Comparison of ENCODE assay signal across 11 cellular contexts in the genomic region with DNA sequence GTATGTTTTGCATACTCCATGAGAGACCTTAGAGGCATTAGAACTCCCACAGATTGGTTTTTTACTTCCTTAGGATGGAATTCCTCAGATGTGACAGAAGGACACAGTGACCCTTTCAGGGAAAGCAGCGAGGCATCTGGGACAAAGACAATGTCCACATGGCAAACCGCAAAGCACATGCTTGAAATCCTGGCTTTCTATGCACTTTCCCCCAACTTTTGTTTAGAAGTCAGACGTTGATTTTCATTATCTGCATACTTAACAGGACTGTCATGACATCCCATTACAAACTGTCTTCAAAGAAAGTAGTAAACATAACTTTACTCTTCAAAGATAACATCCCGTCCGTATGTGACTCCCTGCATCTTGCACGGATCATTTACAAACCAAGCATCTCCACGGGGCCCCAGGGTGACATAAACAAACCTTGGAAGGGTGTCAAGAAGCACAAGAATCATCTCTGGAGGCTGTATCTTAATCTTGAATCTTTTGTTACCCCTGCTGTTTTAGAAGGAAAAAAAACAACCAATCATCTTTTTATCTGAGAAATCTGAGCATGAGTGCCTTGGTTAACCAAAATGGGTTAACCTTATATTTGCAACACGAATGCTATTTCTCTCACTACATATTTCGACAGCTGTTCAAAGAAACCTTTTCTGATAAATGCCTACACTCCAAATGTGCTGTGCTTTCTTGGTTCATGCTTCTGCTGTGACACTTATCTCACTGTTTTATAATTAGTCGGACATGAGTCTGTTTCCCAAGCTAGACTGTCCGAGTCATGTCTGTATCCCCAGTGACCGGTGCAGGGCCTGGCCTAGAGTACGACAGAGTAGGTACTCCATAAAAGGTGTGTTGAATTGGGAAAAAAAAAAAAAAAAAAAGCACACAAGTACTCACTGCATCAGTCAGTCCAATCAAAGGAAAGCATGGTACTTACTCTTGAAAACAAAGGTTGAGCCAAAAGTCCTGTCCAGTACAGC.
A peak's percentile ranks its signal among the peaks of the same experiment; 100 is the strongest.
DNase-seq lines count a peak whose midpoint lies in the region; ATAC-seq and TF ChIP-seq lines count a peak whose summit lies in the region.
"Had no signal": no experiment of that assay in that cellular context is flagged by ENCODE, and none has a peak within 500 bp of the region (broad histone marks: within the 10 kb centered on the region; RNA-seq: fewer than 3 reads in every experiment).

No MANE protein-coding gene starts in this region.

- WGBS in upper lobe of left lung, 2 donors: 54 to 56% methylated on average over 13 of the region's 13 CpGs

- H3K4me3 ChIP-seq in AG04450 (ENCODE audit: low read depth, low read length) (no peak overlapping the region), upper lobe of left lung (no peak overlapping the region)
- H3K4me3 ChIP-seq: breast epithelium, lower lobe of right lung had no signal

- H3K9me3 Mint-ChIP-seq in HFFc6 (no peaks in the 10 kb centered on the region), glutamatergic neuron (ENCODE audit: unreplicated experiment) (no peaks in the 10 kb centered on the region)

- H3K4me1 Mint-ChIP-seq in HFFc6 (ENCODE audit: low read depth): peaks cover 88% of the 10 kb centered on the region
- H3K4me1 Mint-ChIP-seq in glutamatergic neuron (ENCODE audit: low read depth, unreplicated experiment): no peaks in the 10 kb centered on the region

- H3K9me3 ChIP-seq in AG04450 (ENCODE audit: control insufficient read depth, insufficient read depth, low read length) (no peaks in the 10 kb centered on the region), upper lobe of left lung (no peaks in the 10 kb centered on the region)
- H3K9me3 ChIP-seq: breast epithelium, lower lobe of right lung had no signal

- H3K27ac ChIP-seq in AG04450 (ENCODE audit: low read depth, low read length) (peak overlapping the region; percentile 57), upper lobe of left lung (no peak overlapping the region)
- H3K27ac ChIP-seq: breast epithelium, lower lobe of right lung had no signal

- H3K36me3 ChIP-seq in upper lobe of left lung: no peaks in the 10 kb centered on the region
- H3K36me3 ChIP-seq: breast epithelium, lower lobe of right lung had no signal

- CTCF ChIA-PET in AG04450 (lab: Charles Lee): interaction anchor here (0.6 to 2.8 kb wide), 5 partner anchors 12 to 217 kb away, joined by 3 to 13 read pairs (median 6); partner anchors contain the start of gene CCBE1

- POLR2A ChIA-PET in AG04450 (lab: Yijun Ruan, JAX): interaction anchor here (0.6 to 0.7 kb wide), 2 partner anchors 96 to 294 kb away, joined by 7 to 12 read pairs; partner anchors contain the start of gene PMAIP1

- no peaks in the 10 kb centered on the region for H3K4me1 ChIP-seq in upper lobe of left lung
- H3K4me1 ChIP-seq: breast epithelium, lower lobe of right lung had no signal

- peak overlapping the region; percentile 62 for H3K4me3 Mint-ChIP-seq in HFFc6
- no peak overlapping the region for H3K4me3 Mint-ChIP-seq in glutamatergic neuron (ENCODE audit: unreplicated experiment)

- ATAC-seq in upper lobe of left lung (ENCODE audit: low FRiP score in 2 of 2): no peak

- peaks cover 34% of the 10 kb centered on the region for H3K36me3 Mint-ChIP-seq in HFFc6 (ENCODE audit: low read depth)
- H3K36me3 Mint-ChIP-seq in glutamatergic neuron (ENCODE audit: unreplicated experiment): no peaks in the 10 kb centered on the region

- no peak for TF ChIP-seq EP300 in upper lobe of left lung (IDR thresholded peaks at IDR 0.05)

- H3K27me3 Mint-ChIP-seq in HFFc6 (ENCODE audit: insufficient read depth) (peaks cover 1% of the 10 kb centered on the region; the same call in 1 of the 2 replicates), glutamatergic neuron (ENCODE audit: unreplicated experiment) (no peaks in the 10 kb centered on the region)

- H3K27me3 ChIP-seq in AG04450 (ENCODE audit: control insufficient read depth, insufficient read depth, low read length) (no peaks in the 10 kb centered on the region), upper lobe of left lung (no peaks in the 10 kb centered on the region)
- H3K27me3 ChIP-seq: breast epithelium had no signal

- DNase-seq in AG04450 (ENCODE audit: low read depth, low spot score) (peak; percentile 79), HFFc6 (peak; percentile 93), fibroblast of gingiva (ENCODE audit: low read depth) (peak; percentile 82), mucosa of gallbladder (ENCODE audit: low spot score) (peak; percentile 31), upper lobe of left lung (no peak), GM10266 (ENCODE audit: extremely low spot score) (no peak), iPS-NIHi7 (ENCODE audit: extremely low spot score) (no peak), glutamatergic neuron (no peak)
- DNase-seq: hypothalamus, lower lobe of right lung had no signal

- TF ChIP-seq CTCF in AG04450 (IDR thresholded peaks at IDR 0.05; ENCODE audit: low read depth, low read length): no peak
- no peak for TF ChIP-seq CTCF in HFFc6 (IDR thresholded peaks at IDR 0.05)
- TF ChIP-seq CTCF in upper lobe of left lung (IDR thresholded peaks at IDR 0.05): no peak
- TF ChIP-seq CTCF in GM10266 (IDR thresholded peaks at IDR 0.05; ENCODE audit: control insufficient read depth, insufficient read depth, low read depth, missing control alignments): no peak
- no peak for TF ChIP-seq CTCF in glutamatergic neuron (IDR thresholded peaks at IDR 0.05; ENCODE audit: partially characterized antibody, unreplicated experiment)

- no peak for TF ChIP-seq POLR2A in upper lobe of left lung (IDR thresholded peaks at IDR 0.05)

- H3K27ac Mint-ChIP-seq in HFFc6: peak overlapping the region; percentile 92
- H3K27ac Mint-ChIP-seq in glutamatergic neuron (ENCODE audit: unreplicated experiment): no peak overlapping the region

Comparison
In these comparisons a context has a peak if more than half of its experiments do, and no peak if none do; other contexts are left out.
1. DNase-seq: peak in AG04450 (single experiment), HFFc6 (single experiment), fibroblast of gingiva (single experiment) and mucosa of gallbladder (single experiment); none in upper lobe of left lung (0 of 2), GM10266 (single experiment), iPS-NIHi7 (single experiment) and glutamatergic neuron (single experiment).